11 cellular contexts compared by ENCODE assay signal in the genomic region with DNA sequence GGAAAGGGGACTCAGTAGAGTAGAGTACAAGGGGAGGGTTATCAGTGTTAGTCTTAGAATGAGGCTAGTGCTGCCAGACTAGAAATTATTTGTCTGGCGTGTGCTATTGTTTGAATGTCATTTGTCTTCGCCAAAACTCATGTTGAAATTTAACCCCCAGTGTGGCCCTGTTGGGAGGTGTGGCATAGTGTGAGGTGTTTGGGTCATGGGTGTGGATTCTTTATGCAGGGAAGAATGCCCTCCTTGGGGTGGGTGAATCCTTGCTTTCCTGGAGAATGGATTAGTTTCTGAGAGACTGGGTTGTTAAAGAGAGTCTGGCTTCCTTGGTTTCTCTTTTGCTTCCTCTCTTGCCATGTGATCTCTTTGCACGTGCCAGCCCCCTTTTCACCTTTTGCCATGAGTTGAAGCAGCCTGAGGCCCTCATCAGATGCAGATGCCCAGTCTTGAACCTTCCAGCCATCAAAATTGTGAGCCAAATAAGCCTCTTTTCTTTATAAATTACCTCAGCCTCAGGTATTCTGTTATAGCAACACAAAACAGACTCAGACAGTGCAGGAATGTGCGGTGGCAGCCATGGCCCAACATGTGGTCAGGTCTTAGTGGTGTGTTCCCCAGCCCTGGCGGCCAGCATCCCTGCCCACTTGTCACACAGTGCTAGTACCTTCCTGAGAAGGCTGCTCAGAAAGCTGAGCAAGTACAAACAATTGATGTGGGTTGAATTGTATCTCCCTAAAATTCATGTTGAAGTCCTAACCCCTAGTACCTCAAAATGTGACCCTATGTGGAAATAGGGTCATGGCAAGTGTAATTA.
"Had no signal": no experiment of that assay in that cellular context is flagged by ENCODE, and none has a peak within 500 bp of the region (broad histone marks: within the 10 kb centered on the region; RNA-seq: fewer than 3 reads in every experiment).

No MANE protein-coding gene starts in this region.

- DNase-seq: activated CD4-positive, alpha-beta memory T cell treated with anti-CD3 and anti-CD28 coated beads for 36 hours; activated CD4-positive, CD25-positive, alpha-beta regulatory T cell; activated effector memory CD4-positive, alpha-beta T cell treated with anti-CD3 and anti-CD28 coated beads, Interleukin-2, amount 50 U/mL, for 16 hours; activated T-cell treated with anti-CD3 and anti-CD28 coated beads, Interleukin-2, amount 50 U/mL, for 4 hours; gastrocnemius medialis; kidney; posterior cingulate gyrus; small intestine; substantia nigra; transverse colon had no signal

- H3K36me3 Mint-ChIP-seq: activated CD4-positive, alpha-beta memory T cell treated with anti-CD3 and anti-CD28 coated beads for 36 hours had no signal

- ATAC-seq: activated T-cell treated with anti-CD3 and anti-CD28 coated beads, Interleukin-2, amount 50 U/mL, for 4 hours; gastrocnemius medialis; SK-N-SH treated with all-trans-retinoic acid at 6 μM for 48 hours had no signal

- H3K9me3 Mint-ChIP-seq: activated T-cell treated with anti-CD3 and anti-CD28 coated beads, Interleukin-2, amount 50 U/mL, for 4 hours had no signal

- H3K4me3 Mint-ChIP-seq: activated CD4-positive, alpha-beta memory T cell treated with anti-CD3 and anti-CD28 coated beads for 36 hours; activated T-cell treated with anti-CD3 and anti-CD28 coated beads, Interleukin-2, amount 50 U/mL, for 4 hours had no signal

- H3K27me3 Mint-ChIP-seq: activated CD4-positive, alpha-beta memory T cell treated with anti-CD3 and anti-CD28 coated beads for 36 hours had no signal

- H3K27ac Mint-ChIP-seq: activated CD4-positive, alpha-beta memory T cell treated with anti-CD3 and anti-CD28 coated beads for 36 hours had no signal
